ENCODE assay signal across 1 cellular context in the genomic region with DNA sequence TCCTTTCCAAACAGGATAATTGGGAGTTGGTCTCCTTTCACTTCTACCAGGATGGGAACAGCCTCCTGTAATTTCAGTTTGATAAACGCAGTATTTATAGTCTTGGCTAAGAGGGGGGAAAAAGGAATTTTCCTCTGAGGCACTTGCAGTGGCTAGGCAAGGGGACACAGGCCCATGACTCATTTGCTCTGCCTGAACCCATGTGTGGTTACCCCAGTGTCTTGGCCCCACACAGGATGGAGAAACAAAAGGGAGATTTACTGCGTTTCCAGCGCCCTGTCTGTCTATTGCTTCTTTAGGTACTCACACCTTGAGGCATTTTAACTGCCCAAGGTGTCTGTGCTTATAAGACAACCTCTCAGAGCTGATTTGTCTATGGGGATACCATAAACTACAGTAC.
TF ChIP-seq lines count a peak whose summit lies in the region.

No MANE protein-coding gene starts in this region.

TF ChIP-seq in SK-N-SH treated with all-trans-retinoic acid at 6 μM for 48 hours, 23 proteins besides CTCF, POLR2A, EP300 and RAD21 (continued from another document):
- no peak for TF ChIP-seq PPARA (CRISPR knock-in tag; IDR thresholded peaks at IDR 0.05; ENCODE audit: borderline replicate concordance)
- TF ChIP-seq ZNF8 (CRISPR knock-in tag; IDR thresholded peaks at IDR 0.05): no peak
TF ChIP-seq in SK-N-SH treated with all-trans-retinoic acid at 6 μM for 48 hours: peak in this region for 0.
